ENCODE assay signal across 8 cellular contexts in genomic region chr5:36079200-36079761, GRCh38. TPM values are rescaled to one million over a fixed set of nuclear protein-coding genes. Genes with fewer than 3 reads are reported as not detected.
A peak's percentile ranks its signal among the peaks of the same experiment; 100 is the strongest.
DNase-seq lines count a peak whose midpoint lies in the region; TF ChIP-seq lines count a peak whose summit lies in the region.

No MANE protein-coding gene starts in this region.

- intact Hi-C loops in PC-9 (cut with micrococcal nuclease; ENCODE audit: unreplicated experiment) (loop anchor here (1.0 kb wide), 3 partner anchors 226 to 614 kb away; no protein-coding TSS in a partner anchor), dorsolateral prefrontal cortex (cut with DNase I) (loop anchor here in 1 of 2 donors (10.0 kb wide), 2 partner anchors 226 to 616 kb away; partner anchors contain the start of gene RANBP3L)
- intact Hi-C loops in activated T-helper 1 cell treated with anti-CD3 and anti-CD28 coated beads, Interleukin-12 subunit alpha, Interleukin-12 subunit beta, Interleukin-2, Interleukin-4 antibody, amounts not matched to agents 30 ng/mL and 10 ng/mL and 1 ng/mL, durations not matched to agents 14 hours and 24 hours and 36 hours (cut with micrococcal nuclease), result loop anchor here (1.0 to 10.0 kb wide), 6 partner anchors 72 to 614 kb away; partner anchors contain the start of gene LMBRD2

- no peaks in the 10 kb centered on the region for H3K36me3 ChIP-seq in PC-9 (ENCODE audit: low read depth)

- DNase-seq in AG09319 (ENCODE audit: extremely low read depth, low read depth) (peak; percentile 11), HEK293T (ENCODE audit: extremely low spot score) (peak; percentile 68), Kasumi-1 (lab: John Stamatoyannopoulos, UW) (peak; percentile 80 to 83), PC-9 (peak; percentile 44 to 53), dorsolateral prefrontal cortex (peak in 1 of 10 donors; percentile 12), lung microvascular endothelial cell (ENCODE audit: low read depth in 2 of 2) (peak; percentile 59 to 64)
- no peak for DNase-seq in activated T-helper 1 cell treated with anti-CD3 and anti-CD28 coated beads, Interleukin-12 subunit alpha, Interleukin-12 subunit beta, Interleukin-2, Interleukin-4 antibody, amounts not matched to agents 30 ng/mL and 10 ng/mL and 1 ng/mL, durations not matched to agents 14 hours and 24 hours and 36 hours (ENCODE audit: low spot score)

- no peak overlapping the region for H3K27ac Mint-ChIP-seq in activated T-helper 1 cell treated with anti-CD3 and anti-CD28 coated beads, Interleukin-12 subunit alpha, Interleukin-12 subunit beta, Interleukin-2, Interleukin-4 antibody, amounts not matched to agents 30 ng/mL and 10 ng/mL and 1 ng/mL, durations not matched to agents 14 hours and 24 hours and 36 hours

- peak; percentile 79 for TF ChIP-seq CTCF in AG09319 (IDR thresholded peaks at IDR 0.05; ENCODE audit: low read depth, low read length)
- peak; percentile 77 for TF ChIP-seq CTCF in GM12873 (IDR thresholded peaks at IDR 0.05; ENCODE audit: insufficient read depth, low read depth, low read length, missing control alignments)
- peak; percentile 88 for TF ChIP-seq CTCF in PC-9 (conservative IDR thresholded peaks at IDR 0.05)
- peak in 55 of 56 donors; percentile 26 to 75 (median 61) for TF ChIP-seq CTCF in dorsolateral prefrontal cortex (IDR thresholded peaks at IDR 0.05 in 54 of 56, conservative IDR thresholded peaks at IDR 0.05 in 2 of 56; ENCODE audit: low read depth in 1 of 56, partially characterized antibody in 56 of 56)

- H3K27me3 Mint-ChIP-seq in activated T-helper 1 cell treated with anti-CD3 and anti-CD28 coated beads, Interleukin-12 subunit alpha, Interleukin-12 subunit beta, Interleukin-2, Interleukin-4 antibody, amounts not matched to agents 30 ng/mL and 10 ng/mL and 1 ng/mL, durations not matched to agents 14 hours and 24 hours and 36 hours (ENCODE audit: insufficient read depth), result peaks cover 32% of the 10 kb centered on the region

- H3K27me3 ChIP-seq in PC-9 (ENCODE audit: insufficient read depth, low read depth) (peaks cover 3% of the 10 kb centered on the region; the same call in 1 of the 2 replicates), dorsolateral prefrontal cortex (peaks cover 0 to 16% (median 0%) of the 10 kb centered on the region in 45 donors)

- no peak overlapping the region for H2AFZ ChIP-seq in PC-9

- H3K4me3 Mint-ChIP-seq in activated T-helper 1 cell treated with anti-CD3 and anti-CD28 coated beads, Interleukin-12 subunit alpha, Interleukin-12 subunit beta, Interleukin-2, Interleukin-4 antibody, amounts not matched to agents 30 ng/mL and 10 ng/mL and 1 ng/mL, durations not matched to agents 14 hours and 24 hours and 36 hours, result no peak overlapping the region

- no peaks in the 10 kb centered on the region for H4K20me1 ChIP-seq in PC-9 (ENCODE audit: insufficient read depth)

- no peaks in the 10 kb centered on the region for H3F3A ChIP-seq in PC-9 (ENCODE audit: insufficient read depth, low read depth)

- BruUV-seq in PC-9 (replicated peaks; lab: Mats Ljungman, UMichigan), result no TSS peak

- no peaks in the 10 kb centered on the region for H3K79me2 ChIP-seq in PC-9 (ENCODE audit: low read depth)

- CTCF ChIA-PET in HEK293T (lab: Yijun Ruan, JAX) (interaction anchor here (0.5 to 1.7 kb wide), 21 partner anchors 8 to 624 kb away, joined by 3 to 13 read pairs (median 4); partner anchors contain the start of genes LMBRD2, RANBP3L and UGT3A2), PC-9 (lab: Charles Lee) (interaction anchor here (0.6 to 1.8 kb wide), 21 partner anchors 9 to 918 kb away, joined by 3 to 16 read pairs (median 5); partner anchors contain the start of genes LMBRD2, NADK2, RANBP3L and SKP2)

- no peaks in the 10 kb centered on the region for H3K9me3 ChIP-seq in PC-9 (ENCODE audit: insufficient read depth, low read depth)

- H3K4me1 Mint-ChIP-seq in activated T-helper 1 cell treated with anti-CD3 and anti-CD28 coated beads, Interleukin-12 subunit alpha, Interleukin-12 subunit beta, Interleukin-2, Interleukin-4 antibody, amounts not matched to agents 30 ng/mL and 10 ng/mL and 1 ng/mL, durations not matched to agents 14 hours and 24 hours and 36 hours (ENCODE audit: low read depth), result no peaks in the 10 kb centered on the region

- POLR2A ChIA-PET in HEK293T (lab: Yijun Ruan, JAX), result interaction anchor here (1.0 kb wide), 2 partner anchors 72 to 73 kb away, joined by 4 read pairs; partner anchors contain the start of genes LMBRD2 and SKP2
- POLR2A ChIA-PET in PC-9 (lab: Charles Lee; ENCODE audit: unreplicated experiment), result interaction anchor here (0.7 kb wide), 1 partner anchor 1074 kb away, joined by 3 read pairs; no protein-coding TSS in a partner anchor

- H3K4me2 ChIP-seq in PC-9, result no peak overlapping the region

- no peaks in the 10 kb centered on the region for H3K9me2 ChIP-seq in PC-9 (ENCODE audit: insufficient read depth)

- no peaks in the 10 kb centered on the region for H3K9me3 Mint-ChIP-seq in activated T-helper 1 cell treated with anti-CD3 and anti-CD28 coated beads, Interleukin-12 subunit alpha, Interleukin-12 subunit beta, Interleukin-2, Interleukin-4 antibody, amounts not matched to agents 30 ng/mL and 10 ng/mL and 1 ng/mL, durations not matched to agents 14 hours and 24 hours and 36 hours

- H3K4me3 ChIP-seq in PC-9 (no peak overlapping the region), dorsolateral prefrontal cortex (peak overlapping the region in 18 of 59 donors; percentile 2 to 39 (median 28))

- H3K4me1 ChIP-seq in PC-9 (replicated peaks; ENCODE audit: insufficient read depth), result no peaks in the 10 kb centered on the region

- H3K27ac ChIP-seq in PC-9, result no peak overlapping the region
- H3K27ac ChIP-seq in dorsolateral prefrontal cortex, result no peak overlapping the region

- H3K36me3 Mint-ChIP-seq in activated T-helper 1 cell treated with anti-CD3 and anti-CD28 coated beads, Interleukin-12 subunit alpha, Interleukin-12 subunit beta, Interleukin-2, Interleukin-4 antibody, amounts not matched to agents 30 ng/mL and 10 ng/mL and 1 ng/mL, durations not matched to agents 14 hours and 24 hours and 36 hours (ENCODE audit: low read depth), result no peaks in the 10 kb centered on the region

TF ChIP-seq in HEK293T, 16 proteins besides CTCF, POLR2A, EP300 and RAD21:
- TF ChIP-seq HDGF (IDR thresholded peaks at IDR 0.05; ENCODE audit: borderline replicate concordance) (no peak), SP1 (IDR thresholded peaks at IDR 0.05) (no peak), ZNF384 (IDR thresholded peaks at IDR 0.05) (no peak), NFRKB (IDR thresholded peaks at IDR 0.05) (no peak), FOXK2 (IDR thresholded peaks at IDR 0.05) (no peak), BHLHE40 (IDR thresholded peaks at IDR 0.05; ENCODE audit: borderline replicate concordance) (no peak), PKNOX1 (IDR thresholded peaks at IDR 0.05) (no peak), SUZ12 (IDR thresholded peaks at IDR 0.05) (no peak), LEF1 (IDR thresholded peaks at IDR 0.05; ENCODE audit: borderline replicate concordance) (no peak), FOXA1 (IDR thresholded peaks at IDR 0.05) (no peak), CTBP1 (IDR thresholded peaks at IDR 0.05; ENCODE audit: borderline replicate concordance) (no peak), ELF4 (IDR thresholded peaks at IDR 0.05) (no peak), TARDBP (IDR thresholded peaks at IDR 0.05) (no peak), L3MBTL2 (conservative IDR thresholded peaks at IDR 0.05) (no peak), ARNT (IDR thresholded peaks at IDR 0.05) (no peak), FOXM1 (IDR thresholded peaks at IDR 0.05; ENCODE audit: borderline replicate concordance) (no peak)

RNA-seq across cellular contexts. Expression of gene UGT3A2, which starts 12.6 kb away (rescaled TPM):
- not detected in 2 replicates for total RNA-seq in PC-9 (2021)
- 1 to 10 TPM in 2 of 120 experiments, under 1 TPM in 25, not detected in 93; 0.22 to 1.7 (median 0.35) TPM for total RNA-seq in dorsolateral prefrontal cortex
- total RNA-seq in lung microvascular endothelial cell, result not detected in 2 replicates
- not detected in 2 replicates for total RNA-seq in activated T-helper 1 cell treated with anti-CD3 and anti-CD28 coated beads, Interleukin-12 subunit alpha, Interleukin-12 subunit beta, Interleukin-2, Interleukin-4 antibody, amounts not matched to agents 30 ng/mL and 10 ng/mL and 1 ng/mL, durations not matched to agents 14 hours and 24 hours and 36 hours
